ENCODE assay signal across 8 cellular contexts in genomic region chr1:54407957-54408700, GRCh38. TPM values are rescaled to one million over a fixed set of nuclear protein-coding genes. Genes with fewer than 3 reads are reported as not detected.
DNase-seq lines count a peak whose midpoint lies in the region; ATAC-seq and TF ChIP-seq lines count a peak whose summit lies in the region.

No MANE protein-coding gene starts in this region.

- H3K27me3 ChIP-seq in Peyer's patch, result no peaks in the 10 kb centered on the region

- no peaks in the 10 kb centered on the region for H3K36me3 ChIP-seq in Peyer's patch

- peaks cover 0 to 52% (median 8%) of the 10 kb centered on the region in 4 donors for H3K4me1 ChIP-seq in Peyer's patch

- TF ChIP-seq CTCF in Peyer's patch (IDR thresholded peaks at IDR 0.05), result no peak

- TF ChIP-seq POLR2A in Peyer's patch (IDR thresholded peaks at IDR 0.05), result no peak

- DNase-seq in SKM-1 treated with dmso at 0.1 percent for 144 hours (lab: John Stamatoyannopoulos, UW; ENCODE audit: unreplicated experiment) (peak; percentile 25), SKM-1 (lab: John Stamatoyannopoulos, UW; ENCODE audit: unreplicated experiment) (no peak), Peyer's patch (peak in 1 of 3 donors; percentile 55), dermis blood vessel endothelial cell (peak; percentile 80), myocyte (ENCODE audit: low read depth) (peak; percentile 89)
- DNase-seq in stimulated activated naive CD4-positive, alpha-beta T cell (lab: John Stamatoyannopoulos, UW), result no peak
- no peak for DNase-seq in activated CD4-positive, alpha-beta T cell treated with anti-CD3 and anti-CD28 coated beads for 48 hours

- peak overlapping the region; percentile 60 to 96 (median 70) for H3K27ac ChIP-seq in Peyer's patch

- no peaks in the 10 kb centered on the region for H3K9me3 ChIP-seq in Peyer's patch

- H3K4me3 ChIP-seq in Peyer's patch, result no peak overlapping the region

- no peak for ATAC-seq in GM21737 (IDR thresholded peaks at IDR 0.05; ENCODE audit: unreplicated experiment)

RNA-seq across cellular contexts. Expression of gene SSBP3, which starts 1.9 kb away (rescaled TPM):
- total RNA-seq in Peyer's patch (10 to 100 TPM; 19.0 to 35.2 (median 33.4) TPM), dermis blood vessel endothelial cell (6.6 and 9.6 TPM in 2 replicates), myocyte (15.3 and 21.8 TPM in 2 replicates)
- 47.8 TPM for polyA plus RNA-seq in myocyte (2012)

Comparison
In these comparisons a context has a peak if more than half of its experiments do, and no peak if none do; other contexts are left out.
1. DNase-seq: peak in SKM-1 treated with dmso at 0.1 percent for 144 hours (single experiment), dermis blood vessel endothelial cell (single experiment) and myocyte (single experiment); none in SKM-1 (single experiment), stimulated activated naive CD4-positive, alpha-beta T cell (0 of 6) and activated CD4-positive, alpha-beta T cell treated with anti-CD3 and anti-CD28 coated beads for 48 hours (single experiment).